Comparison of ENCODE assay signal across 7 cellular contexts in the genomic region with DNA sequence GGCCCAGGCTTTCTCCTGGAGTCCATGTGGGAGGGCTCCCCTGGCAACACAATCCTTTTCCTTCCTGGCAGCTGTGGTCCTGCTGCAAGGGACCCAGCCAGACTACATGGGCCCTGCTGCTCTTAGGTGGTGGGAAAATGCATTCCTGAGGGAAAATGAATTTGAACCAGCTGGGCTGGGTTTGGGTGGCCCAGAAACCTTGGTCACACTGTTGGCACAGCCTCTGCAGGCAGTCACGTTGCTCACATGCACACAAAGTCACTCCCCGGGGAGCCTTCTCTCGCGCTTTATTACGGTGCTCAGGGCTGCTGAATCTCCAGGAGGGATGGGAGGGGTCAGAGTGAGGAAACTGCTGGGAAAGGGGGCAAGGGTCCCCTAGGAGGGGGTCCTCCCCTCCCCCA. TPM values are rescaled to one million over a fixed set of nuclear protein-coding genes. Genes with fewer than 3 reads are reported as not detected.
DNase-seq lines count a peak whose midpoint lies in the region; ATAC-seq, FAIRE-seq and TF ChIP-seq lines count a peak whose summit lies in the region.

No MANE protein-coding gene starts in this region.

- no peak overlapping the region for H2AFZ ChIP-seq in astrocyte (ENCODE audit: low read depth, low read length)

- H3K4me1 ChIP-seq in astrocyte (ENCODE audit: insufficient read depth, low read length), result peaks cover 66% of the 10 kb centered on the region

- peak overlapping the region; percentile 55 for H3K9ac ChIP-seq in astrocyte (ENCODE audit: low read length)

- no peak overlapping the region for H3K27ac Mint-ChIP-seq in astrocyte (ENCODE audit: unreplicated experiment)

- peaks cover 76% of the 10 kb centered on the region for H3K4me1 Mint-ChIP-seq in astrocyte (ENCODE audit: low read depth, unreplicated experiment)

- H3K79me2 ChIP-seq in astrocyte (ENCODE audit: insufficient read depth, low read length), result peaks cover 90% of the 10 kb centered on the region

- H3K4me3 Mint-ChIP-seq in astrocyte (ENCODE audit: unreplicated experiment), result no peak overlapping the region

- no peaks in the 10 kb centered on the region for H3K9me3 ChIP-seq in astrocyte (ENCODE audit: insufficient read depth, low read depth, low read length)

- H3K4me3 ChIP-seq in HFF-Myc (replicated peaks; ENCODE audit: low read depth, low read length), result no peak overlapping the region
- H3K4me3 ChIP-seq in astrocyte (ENCODE audit: insufficient read depth, low read depth, low read length), result no peak overlapping the region

- H3K36me3 ChIP-seq in astrocyte (ENCODE audit: insufficient read depth, low read length), result no peaks in the 10 kb centered on the region

- no peaks in the 10 kb centered on the region for H3K27me3 Mint-ChIP-seq in astrocyte (ENCODE audit: low read depth, unreplicated experiment)

- ATAC-seq in GM19463 (IDR thresholded peaks at IDR 0.05; ENCODE audit: unreplicated experiment), result no peak
- ATAC-seq in HG02884 (IDR thresholded peaks at IDR 0.05; ENCODE audit: unreplicated experiment), result no peak

- H3K27ac ChIP-seq in astrocyte (ENCODE audit: low read depth, low read length) (peak overlapping the region; percentile 75), substantia nigra (ENCODE audit: low read depth, low read length, poor library complexity, severe bottlenecking) (peak overlapping the region; percentile 55)

- peak; percentile 51 for DNase-seq in HFF-Myc (ENCODE audit: extremely low read depth, low read depth)
- peak; percentile 87 for DNase-seq in astrocyte (ENCODE audit: low read depth)
- peak; percentile 46 for DNase-seq in iris pigment epithelial cell (ENCODE audit: low read depth)
- DNase-seq in substantia nigra (lab: John Stamatoyannopoulos, UW), result peak in 22 of 49 donors; percentile 15 to 74 (median 38)
- DNase-seq in ecto neural progenitor cell (ENCODE audit: low spot score), result no peak

- no peak for FAIRE-seq in astrocyte (lab: Jason Lieb, UNC)

- peak overlapping the region; percentile 58 for H3K4me2 ChIP-seq in astrocyte (ENCODE audit: low read length)

- no peaks in the 10 kb centered on the region for H3K27me3 ChIP-seq in astrocyte (ENCODE audit: insufficient read depth, low read length)

- H4K20me1 ChIP-seq in astrocyte (ENCODE audit: insufficient read depth, low read length), result peaks cover 26% of the 10 kb centered on the region

- H3K9me3 Mint-ChIP-seq in astrocyte (ENCODE audit: unreplicated experiment), result no peaks in the 10 kb centered on the region

- no peak for TF ChIP-seq CTCF in HFF-Myc (IDR thresholded peaks at IDR 0.05; ENCODE audit: low read depth, low read length, missing control alignments)
- TF ChIP-seq CTCF in astrocyte (IDR thresholded peaks at IDR 0.05; ENCODE audit: insufficient read depth, low read depth, low read length), result no peak

- H3K36me3 Mint-ChIP-seq in astrocyte (ENCODE audit: low read depth, unreplicated experiment), result peaks cover 22% of the 10 kb centered on the region

RNA-seq across cellular contexts. Expression of a gene that starts 17.2 kb away (rescaled TPM):
- 84.1 and 98.6 TPM in 2 replicates for total RNA-seq in astrocyte
